Comparison of ENCODE assay signal across 20 cellular contexts in the genomic region with DNA sequence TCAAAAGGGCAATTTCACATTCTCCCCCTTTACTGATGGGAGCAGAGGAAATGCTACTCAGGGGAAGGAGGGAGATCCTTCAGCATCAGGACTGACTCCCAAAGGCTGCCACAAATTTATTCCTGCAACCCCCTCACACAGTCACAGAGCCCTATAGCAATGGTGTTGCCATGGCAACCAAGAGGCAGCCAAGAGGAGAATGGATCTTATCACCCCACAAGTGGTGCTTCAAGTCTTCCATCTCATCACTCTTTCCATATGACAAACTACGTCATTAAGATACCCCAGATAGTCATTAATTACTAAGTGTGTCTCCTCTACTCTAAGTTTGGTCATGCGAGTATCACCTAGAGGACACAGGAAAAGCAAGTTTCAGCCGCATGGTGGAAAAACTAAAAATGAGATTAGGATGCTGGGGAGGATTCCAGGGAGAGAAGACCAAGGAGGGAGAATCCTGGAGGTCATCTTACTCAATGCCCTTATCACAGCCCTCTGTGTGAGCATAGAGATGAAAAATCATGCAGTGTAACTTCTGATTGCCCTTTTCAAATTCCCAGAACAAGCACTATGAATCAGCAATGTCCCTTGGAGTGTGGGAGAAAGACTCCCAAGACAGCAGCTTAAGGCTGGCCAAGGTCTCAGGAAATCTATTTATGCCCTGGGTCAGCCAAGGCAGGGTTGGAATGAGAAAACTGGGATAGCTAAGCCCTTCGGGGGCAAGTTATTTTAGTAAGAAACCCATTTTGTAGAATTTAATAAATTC.
DNase-seq lines count a peak whose midpoint lies in the region; ATAC-seq, FAIRE-seq and TF ChIP-seq lines count a peak whose summit lies in the region.
"Had no signal": no experiment of that assay in that cellular context is flagged by ENCODE, and none has a peak within 500 bp of the region (broad histone marks: within the 10 kb centered on the region; RNA-seq: fewer than 3 reads in every experiment).

No MANE protein-coding gene starts in this region.

- no peaks in the 10 kb centered on the region for H3K27me3 ChIP-seq in right cardiac atrium (ENCODE audit: control insufficient read depth, insufficient read depth)
- no peaks in the 10 kb centered on the region for H3K27me3 ChIP-seq in pancreas
- H3K27me3 ChIP-seq in vagina = no peaks in the 10 kb centered on the region

- H3K36me3 ChIP-seq in pancreas (no peaks in the 10 kb centered on the region), vagina (no peaks in the 10 kb centered on the region)

- H3K4me3 ChIP-seq in right cardiac atrium (ENCODE audit: low read length) = no peak overlapping the region
- no peak overlapping the region for H3K4me3 ChIP-seq in pancreas
- no peak overlapping the region for H3K4me3 ChIP-seq in vagina
- H3K4me3 ChIP-seq: A549 had no signal

- TF ChIP-seq CTCF in pancreas (IDR thresholded peaks at IDR 0.05) (no peak), vagina (IDR thresholded peaks at IDR 0.05) (no peak)

- H3K27ac ChIP-seq in right cardiac atrium (ENCODE audit: low read length) = no peak overlapping the region
- H3K27ac ChIP-seq in pancreas = no peak overlapping the region
- peak overlapping the region; percentile 31 for H3K27ac ChIP-seq in vagina
- H3K27ac ChIP-seq: A549, C4-2B had no signal

- ATAC-seq in right cardiac atrium = peak; percentile 86 to 93
- ATAC-seq in pancreas = peak in 3 of 4 donors; percentile 31 to 46 (median 37)
- no peak for ATAC-seq in HG03342 (IDR thresholded peaks at IDR 0.05; ENCODE audit: unreplicated experiment)
- no peak for ATAC-seq in activated CD8-positive, alpha-beta T cell treated with anti-CD3 and anti-CD28 coated beads, Interleukin-2, amount 10 ng/mL, durations not matched to agents 7 days and 5 days
- ATAC-seq: A549 had no signal

- H3K27me3 Mint-ChIP-seq in activated CD8-positive, alpha-beta T cell treated with anti-CD3 and anti-CD28 coated beads, Interleukin-2, amount 10 ng/mL, durations not matched to agents 7 days and 5 days (ENCODE audit: low read depth) = no peaks in the 10 kb centered on the region

- H3K9me3 ChIP-seq in right cardiac atrium (ENCODE audit: control insufficient read depth, low read length) (no peaks in the 10 kb centered on the region), pancreas (no peaks in the 10 kb centered on the region), vagina (no peaks in the 10 kb centered on the region)
- H3K9me3 ChIP-seq: A549 had no signal

- DNase-seq in NCI-H748 (lab: John Stamatoyannopoulos, UW; ENCODE audit: unreplicated experiment) (peak; percentile 15), NCI-H748 treated with DMSO at 0.1 percent for 48 hours (lab: John Stamatoyannopoulos, UW) (no peak), right cardiac atrium (peak; percentile 18 to 43 (median 31)), pancreas (peak in 1 of 6 donors; percentile 4), vagina (ENCODE audit: extremely low spot score in 2 of 2) (no peak), islet precursor cell (no peak)
- DNase-seq in activated CD8-positive, alpha-beta T cell treated with anti-CD3 and anti-CD28 coated beads, Interleukin-2, amount 10 ng/mL, durations not matched to agents 7 days and 5 days = no peak
- DNase-seq: activated CD4-positive, alpha-beta T cell treated with anti-CD3 and anti-CD28 coated beads for 48 hours; activated gamma-delta T cell; cerebellar nuclear complex; DMS153; endodermal cell; Karpas-422; RPMI8226 had no signal

- CTCF ChIA-PET in activated CD8-positive, alpha-beta T cell treated with anti-CD3 and anti-CD28 coated beads, Interleukin-2, amount 10 ng/mL, durations not matched to agents 7 days and 5 days (lab: Charles Lee) = no interaction called here

- peaks cover 4% of the 10 kb centered on the region for H3K9me3 Mint-ChIP-seq in activated CD8-positive, alpha-beta T cell treated with anti-CD3 and anti-CD28 coated beads, Interleukin-2, amount 10 ng/mL, durations not matched to agents 7 days and 5 days (ENCODE audit: insufficient read depth)
- H3K9me3 Mint-ChIP-seq: endodermal cell had no signal

- H3K27ac Mint-ChIP-seq in activated CD8-positive, alpha-beta T cell treated with anti-CD3 and anti-CD28 coated beads, Interleukin-2, amount 10 ng/mL, durations not matched to agents 7 days and 5 days = no peak overlapping the region
- H3K27ac Mint-ChIP-seq: endodermal cell had no signal

- POLR2A ChIA-PET in activated CD8-positive, alpha-beta T cell treated with anti-CD3 and anti-CD28 coated beads, Interleukin-2, amount 10 ng/mL, durations not matched to agents 7 days and 5 days (lab: Charles Lee) = no interaction called here

- no peaks in the 10 kb centered on the region for H3K4me1 Mint-ChIP-seq in activated CD8-positive, alpha-beta T cell treated with anti-CD3 and anti-CD28 coated beads, Interleukin-2, amount 10 ng/mL, durations not matched to agents 7 days and 5 days (ENCODE audit: low read depth)

- H3K4me1 ChIP-seq in right cardiac atrium (ENCODE audit: control insufficient read depth, insufficient read depth, low read length) (no peaks in the 10 kb centered on the region), pancreas (no peaks in the 10 kb centered on the region), vagina (no peaks in the 10 kb centered on the region)
- H3K4me1 ChIP-seq: A549, parathyroid adenoma had no signal

- intact Hi-C loops in right cardiac atrium (cut with DNase I) (no loop called here), pancreas (cut with DNase I) (no loop called here), vagina (cut with DNase I) (no loop called here)

- no peak for TF ChIP-seq POLR2A in vagina (IDR thresholded peaks at IDR 0.05)

- no peaks in the 10 kb centered on the region for H3K36me3 Mint-ChIP-seq in activated CD8-positive, alpha-beta T cell treated with anti-CD3 and anti-CD28 coated beads, Interleukin-2, amount 10 ng/mL, durations not matched to agents 7 days and 5 days (ENCODE audit: low read depth)

- WGBS in right cardiac atrium = 42% methylated on average over 4 of the region's 4 CpGs
- 51 to 56% methylated on average over 4 of the region's 4 CpGs for WGBS in pancreas, 2 donors

- no peak overlapping the region for H3K4me3 Mint-ChIP-seq in activated CD8-positive, alpha-beta T cell treated with anti-CD3 and anti-CD28 coated beads, Interleukin-2, amount 10 ng/mL, durations not matched to agents 7 days and 5 days
- H3K4me3 Mint-ChIP-seq: endodermal cell had no signal

- FAIRE-seq in pancreas (lab: Jason Lieb, UNC) = no peak
- FAIRE-seq: A549, GM12891, TTC549 had no signal

Comparison
In these comparisons a context has a peak if more than half of its experiments do, and no peak if none do; other contexts are left out.
1. DNase-seq: peak in NCI-H748 (single experiment) and right cardiac atrium (3 of 3); none in NCI-H748 treated with DMSO at 0.1 percent for 48 hours (single experiment), vagina (0 of 2), islet precursor cell (single experiment) and activated CD8-positive, alpha-beta T cell treated with anti-CD3 and anti-CD28 coated beads, Interleukin-2, amount 10 ng/mL, durations not matched to agents 7 days and 5 days (single experiment).
2. ATAC-seq: peak in right cardiac atrium (2 of 2) and pancreas (3 of 4); none in HG03342 (single experiment) and activated CD8-positive, alpha-beta T cell treated with anti-CD3 and anti-CD28 coated beads, Interleukin-2, amount 10 ng/mL, durations not matched to agents 7 days and 5 days (single experiment).